In genomic region chr4:12445711-12446110, GRCh38 we compare ENCODE assay signal across 17 cellular contexts.
"Had no signal": no experiment of that assay in that cellular context is flagged by ENCODE, and none has a peak within 500 bp of the region (broad histone marks: within the 10 kb centered on the region; RNA-seq: fewer than 3 reads in every experiment).

No MANE protein-coding gene starts in this region.

- H3K27ac Mint-ChIP-seq: dendritic cell treated with granulocyte-macrophage colony-stimulating factor and Interleukin-4, amounts not matched to agents 40 ng/mL and 50 ng/mL, for 4 days; effector memory CD8-positive, alpha-beta T cell; immature natural killer cell; natural killer cell treated with Interleukin-12 subunit alpha and Interleukin-12 subunit beta and Interleukin-15 and Interleukin-18, amount 100 ng/mL, for 72 hours had no signal

- H3K27ac ChIP-seq: gastroesophageal sphincter, neutrophil, psoas muscle, sigmoid colon, skin epidermis, thyroid gland, upper lobe of left lung, uterus had no signal

- H3K27me3 Mint-ChIP-seq: dendritic cell treated with granulocyte-macrophage colony-stimulating factor and Interleukin-4, amounts not matched to agents 40 ng/mL and 50 ng/mL, for 4 days; effector memory CD8-positive, alpha-beta T cell; natural killer cell treated with Interleukin-12 subunit alpha and Interleukin-12 subunit beta and Interleukin-15 and Interleukin-18, amount 100 ng/mL, for 72 hours had no signal

- H3K4me3 ChIP-seq: gastroesophageal sphincter, psoas muscle, sigmoid colon, skin epidermis, thyroid gland, upper lobe of left lung, uterus had no signal

- H3K36me3 ChIP-seq: gastroesophageal sphincter, neutrophil, sigmoid colon, thyroid gland, upper lobe of left lung, uterus had no signal

- H3K4me3 Mint-ChIP-seq: dendritic cell treated with granulocyte-macrophage colony-stimulating factor and Interleukin-4, amounts not matched to agents 40 ng/mL and 50 ng/mL, for 4 days; effector memory CD8-positive, alpha-beta T cell; immature natural killer cell; natural killer cell treated with Interleukin-12 subunit alpha and Interleukin-12 subunit beta and Interleukin-15 and Interleukin-18, amount 100 ng/mL, for 72 hours had no signal

- H3K4me1 ChIP-seq: gastroesophageal sphincter, psoas muscle, thyroid gland, upper lobe of left lung, uterus had no signal

- H3K36me3 Mint-ChIP-seq: natural killer cell treated with Interleukin-12 subunit alpha and Interleukin-12 subunit beta and Interleukin-15 and Interleukin-18, amount 100 ng/mL, for 72 hours had no signal

- H3K27me3 ChIP-seq: gastroesophageal sphincter, neutrophil, sigmoid colon, thyroid gland, upper lobe of left lung, uterus had no signal

- DNase-seq: cerebellar nuclear complex; effector memory CD8-positive, alpha-beta T cell; glutamatergic neuron; immature natural killer cell; midbrain; psoas muscle; sigmoid colon; stimulated activated CD4-positive, alpha-beta T cell treated with anti-CD3 and anti-CD28 coated beads, Interleukin-12 subunit alpha, Interleukin-12 subunit beta, amount 100 ng/mL, for 4 hours; stimulated activated naive CD4-positive, alpha-beta T cell; thyroid gland; upper lobe of left lung; uterus had no signal

- H3K9me3 ChIP-seq: neutrophil, psoas muscle, sigmoid colon, thyroid gland, uterus had no signal

- ATAC-seq: effector memory CD8-positive, alpha-beta T cell; gastroesophageal sphincter; natural killer cell treated with Interleukin-12 subunit alpha and Interleukin-12 subunit beta and Interleukin-15 and Interleukin-18, amount 100 ng/mL, for 72 hours; psoas muscle had no signal

- H3K4me1 Mint-ChIP-seq: immature natural killer cell had no signal
